In genomic region chr5:99590806-99591205, GRCh38 we compare ENCODE assay signal across 15 cellular contexts.
DNase-seq lines count a peak whose midpoint lies in the region; ATAC-seq and TF ChIP-seq lines count a peak whose summit lies in the region.
"Had no signal": no experiment of that assay in that cellular context is flagged by ENCODE, and none has a peak within 500 bp of the region (broad histone marks: within the 10 kb centered on the region; RNA-seq: fewer than 3 reads in every experiment).

No MANE protein-coding gene starts in this region.

- TF ChIP-seq CTCF in HEK293 (tag by site-specific recombination; IDR thresholded peaks at IDR 0.05): no peak

- H3K27ac ChIP-seq in HEK293 (ENCODE audit: extremely low read depth, low read depth, low read length): no peak overlapping the region
- H3K27ac ChIP-seq: A549, C4-2B had no signal

- no peak for ATAC-seq in GM21423 (IDR thresholded peaks at IDR 0.05; ENCODE audit: unreplicated experiment)
- ATAC-seq: A549, GM12878 had no signal

- H3K36me3 ChIP-seq in HEK293 (ENCODE audit: control insufficient read depth in 2 of 2, insufficient read depth in 1 of 2, low read length in 2 of 2): no peaks in the 10 kb centered on the region

- DNase-seq in NCI-H748 (lab: John Stamatoyannopoulos, UW; ENCODE audit: unreplicated experiment) (peak; percentile 10), NCI-H748 treated with DMSO at 0.1 percent for 48 hours (lab: John Stamatoyannopoulos, UW) (no peak), NCI-H226 (peak; percentile 57), T1000 (lab: John Stamatoyannopoulos, UW) (no peak), NCI-H1694 (lab: John Stamatoyannopoulos, UW) (no peak)
- DNase-seq: AML-193; CD4-positive, alpha-beta T cell; DMS153; DMS79; H9 had no signal

- peaks cover 12% of the 10 kb centered on the region; the same call in 1 of the 2 replicates for H3K4me1 ChIP-seq in HEK293 (ENCODE audit: control insufficient read depth, insufficient read depth, low read length)
- H3K4me1 ChIP-seq: A549 had no signal

- H3K4me3 ChIP-seq in HEK293 (ENCODE audit: low read depth, low read length): no peak overlapping the region
- H3K4me3 ChIP-seq: A549, GM12878 had no signal

- no peaks in the 10 kb centered on the region for H3K9me3 ChIP-seq in HEK293 (ENCODE audit: control insufficient read depth, insufficient read depth, low read depth, low read length)
- H3K9me3 ChIP-seq: A549 had no signal

- POLR2A ChIA-PET in HEK293 (lab: Yijun Ruan, JAX): no interaction called here

- CTCF ChIA-PET in HEK293 (lab: Yijun Ruan, JAX): no interaction called here

TF ChIP-seq in HEK293, 187 proteins besides CTCF, POLR2A, EP300 and RAD21 (continues in another document):
- no peak for TF ChIP-seq ZNF560 (tag by site-specific recombination; IDR thresholded peaks at IDR 0.05; ENCODE audit: borderline replicate concordance)
- no peak for TF ChIP-seq SCRT2 (tag by site-specific recombination; IDR thresholded peaks at IDR 0.05)
- TF ChIP-seq ZNF112 (tag by site-specific recombination; IDR thresholded peaks at IDR 0.05): no peak
- no peak for TF ChIP-seq ZNF169 (tag by site-specific recombination; IDR thresholded peaks at IDR 0.05)
- TF ChIP-seq ZNF692 (tag by site-specific recombination; IDR thresholded peaks at IDR 0.05): no peak
- TF ChIP-seq GLIS1 (tag by site-specific recombination; IDR thresholded peaks at IDR 0.05): peak; percentile 22; the same call in 1 of the 2 replicates
- no peak for TF ChIP-seq ZNF214 (tag by site-specific recombination; IDR thresholded peaks at IDR 0.05; ENCODE audit: borderline replicate concordance)
- no peak for TF ChIP-seq KLF17 (tag by site-specific recombination; IDR thresholded peaks at IDR 0.05)
- TF ChIP-seq ZXDB (tag by site-specific recombination; IDR thresholded peaks at IDR 0.05): peak; percentile 42; the same call in 1 of the 2 replicates
- no peak for TF ChIP-seq ZNF521 (tag by site-specific recombination; IDR thresholded peaks at IDR 0.05)
- no peak for TF ChIP-seq ZNF18 (tag by site-specific recombination; IDR thresholded peaks at IDR 0.05)
- TF ChIP-seq ZNF366 (tag by site-specific recombination; conservative IDR thresholded peaks at IDR 0.05): peak; percentile 69
- TF ChIP-seq ZNF133 (tag by site-specific recombination; IDR thresholded peaks at IDR 0.05): no peak
- no peak for TF ChIP-seq INSM2 (tag by site-specific recombination; IDR thresholded peaks at IDR 0.05)
- TF ChIP-seq ZNF184 (tag by site-specific recombination; IDR thresholded peaks at IDR 0.05): no peak
- TF ChIP-seq BCL6B (tag by site-specific recombination; IDR thresholded peaks at IDR 0.05): peak; percentile 48; the same call in 1 of the 2 replicates
- TF ChIP-seq ZNF76 (tag by site-specific recombination; IDR thresholded peaks at IDR 0.05; ENCODE audit: borderline replicate concordance, low read depth): no peak
- no peak for TF ChIP-seq ZNF354C (tag by site-specific recombination; IDR thresholded peaks at IDR 0.05; ENCODE audit: borderline replicate concordance, low read depth)
- no peak for TF ChIP-seq PBX3 (CRISPR knock-in tag; IDR thresholded peaks at IDR 0.05)
- no peak for TF ChIP-seq ZBTB7A (tag by site-specific recombination; IDR thresholded peaks at IDR 0.05; ENCODE audit: low read depth)
- 0 out of 2 replicates have a peak, but pooled peaks have one; percentile 25 for TF ChIP-seq SP7 (tag by site-specific recombination; IDR thresholded peaks at IDR 0.05)
- TF ChIP-seq ZNF223 (tag by site-specific recombination; IDR thresholded peaks at IDR 0.05): no peak
- TF ChIP-seq ZNF324 (tag by site-specific recombination; IDR thresholded peaks at IDR 0.05): no peak
- 0 out of 2 replicates have a peak, but pooled peaks have one; percentile 21 for TF ChIP-seq PRDM6 (tag by site-specific recombination; IDR thresholded peaks at IDR 0.05)
- TF ChIP-seq ZNF596 (tag by site-specific recombination; IDR thresholded peaks at IDR 0.05): no peak

Comparison
In these comparisons a context has a peak if more than half of its experiments do, and no peak if none do; other contexts are left out.
1. DNase-seq: peak in NCI-H748 (single experiment) and NCI-H226 (single experiment); none in NCI-H748 treated with DMSO at 0.1 percent for 48 hours (single experiment), T1000 (single experiment) and NCI-H1694 (single experiment).